ENCODE assay signal across 9 cellular contexts in the genomic region with DNA sequence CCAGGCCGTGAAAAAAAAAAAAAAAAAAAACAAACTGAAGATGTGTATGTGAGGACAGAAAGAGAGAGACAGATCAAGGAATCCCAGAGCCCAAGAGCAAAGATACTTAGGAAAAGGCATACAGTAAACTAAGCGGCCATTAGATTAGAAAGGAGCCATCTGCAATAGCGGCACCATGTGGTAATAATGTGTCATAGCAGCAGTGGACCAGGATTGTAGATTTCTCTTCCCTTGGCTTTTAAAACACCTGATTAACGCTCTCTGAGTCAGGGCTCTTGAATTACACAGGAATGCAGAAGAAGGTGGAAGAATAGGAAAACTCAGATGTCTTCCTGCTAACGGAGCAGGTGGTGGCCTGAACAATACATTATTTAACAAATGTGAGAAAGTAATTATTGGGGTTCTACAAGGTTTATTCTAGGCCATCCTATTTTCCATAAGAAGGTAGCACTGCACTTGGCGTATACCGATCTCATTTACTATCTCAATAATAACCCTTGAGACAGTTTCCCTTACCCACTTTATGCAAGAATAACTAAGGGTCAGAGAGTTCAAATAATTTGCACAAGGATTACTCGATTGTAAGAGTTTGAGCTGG.
DNase-seq lines count a peak whose midpoint lies in the region; ATAC-seq and TF ChIP-seq lines count a peak whose summit lies in the region.
"Had no signal": no experiment of that assay in that cellular context is flagged by ENCODE, and none has a peak within 500 bp of the region (broad histone marks: within the 10 kb centered on the region; RNA-seq: fewer than 3 reads in every experiment).

No MANE protein-coding gene starts in this region.

- no peaks in the 10 kb centered on the region for H3K36me3 ChIP-seq in HUES48 (ENCODE audit: control insufficient read depth, insufficient read depth, low read length)
- H3K36me3 ChIP-seq in mucosa of descending colon (ENCODE audit: low read depth): no peaks in the 10 kb centered on the region

- no peak overlapping the region for H3K27ac Mint-ChIP-seq in endothelial cell (ENCODE audit: unreplicated experiment)
- H3K27ac Mint-ChIP-seq: CD4-positive, CD25-positive, alpha-beta regulatory T cell had no signal

- H3K4me3 ChIP-seq in HUES48 (ENCODE audit: low read depth, low read length) (no peak overlapping the region), mucosa of descending colon (no peak overlapping the region)

- TF ChIP-seq CTCF in endothelial cell (IDR thresholded peaks at IDR 0.05; ENCODE audit: unreplicated experiment) (peak; percentile 81), mucosa of descending colon (IDR thresholded peaks at IDR 0.05) (peak; percentile 66)

- H3K4me1 Mint-ChIP-seq in endothelial cell (ENCODE audit: unreplicated experiment): no peaks in the 10 kb centered on the region
- H3K4me1 Mint-ChIP-seq: CD4-positive, CD25-positive, alpha-beta regulatory T cell had no signal

- peak overlapping the region; percentile 5 for H3K27ac ChIP-seq in HUES48 (ENCODE audit: low read depth, low read length)

- peaks cover 14% of the 10 kb centered on the region for H3K4me1 ChIP-seq in HUES48 (ENCODE audit: control insufficient read depth, insufficient read depth, low read length)
- H3K4me1 ChIP-seq in mucosa of descending colon (ENCODE audit: low read depth): no peaks in the 10 kb centered on the region

- no peaks in the 10 kb centered on the region for H3K9me3 ChIP-seq in HUES48 (ENCODE audit: control insufficient read depth, insufficient read depth, low read length)
- no peaks in the 10 kb centered on the region for H3K9me3 ChIP-seq in mucosa of descending colon

- intact Hi-C loops in mucosa of descending colon (cut with DNase I, micrococcal nuclease): loop anchor here (5.0 kb wide), 1 partner anchor 254 kb away; no protein-coding TSS in a partner anchor

- ATAC-seq in GM21390 (IDR thresholded peaks at IDR 0.05; ENCODE audit: unreplicated experiment) (peak; percentile 68), mucosa of descending colon (peak; percentile 81)

- DNase-seq in NCI-H2107 treated with DMSO at 0.1 percent for 48 hours (lab: John Stamatoyannopoulos, UW; ENCODE audit: unreplicated experiment) (peak; percentile 17), NCI-H2107 (lab: John Stamatoyannopoulos, UW) (no peak), RPMI8226 (peak; percentile 32), endothelial cell (ENCODE audit: low spot score) (peak; percentile 51), mucosa of descending colon (peak in 1 of 3 donors; percentile 60), NCI-H1436 (lab: John Stamatoyannopoulos, UW) (no peak)

- no peaks in the 10 kb centered on the region for H3K27me3 ChIP-seq in HUES48 (ENCODE audit: control insufficient read depth, insufficient read depth, low read length)

- H3K9ac ChIP-seq in HUES48 (ENCODE audit: low read depth, low read length): no peak overlapping the region

- H3K9me3 Mint-ChIP-seq in endothelial cell (ENCODE audit: unreplicated experiment): no peaks in the 10 kb centered on the region

- no peaks in the 10 kb centered on the region for H3K27me3 Mint-ChIP-seq in endothelial cell (ENCODE audit: unreplicated experiment)
- H3K27me3 Mint-ChIP-seq: CD4-positive, CD25-positive, alpha-beta regulatory T cell had no signal

- no peaks in the 10 kb centered on the region for H3K36me3 Mint-ChIP-seq in endothelial cell (ENCODE audit: low read depth, unreplicated experiment)
- H3K36me3 Mint-ChIP-seq: CD4-positive, CD25-positive, alpha-beta regulatory T cell had no signal

- H3K4me3 Mint-ChIP-seq in endothelial cell (ENCODE audit: unreplicated experiment): no peak overlapping the region
- H3K4me3 Mint-ChIP-seq: CD4-positive, CD25-positive, alpha-beta regulatory T cell had no signal

Comparison
In these comparisons a context has a peak if more than half of its experiments do, and no peak if none do; other contexts are left out.
1. DNase-seq: peak in NCI-H2107 treated with DMSO at 0.1 percent for 48 hours (single experiment), RPMI8226 (single experiment) and endothelial cell (single experiment); none in NCI-H2107 (single experiment) and NCI-H1436 (single experiment).